Comparison of ENCODE assay signal across 8 cellular contexts in the genomic region with DNA sequence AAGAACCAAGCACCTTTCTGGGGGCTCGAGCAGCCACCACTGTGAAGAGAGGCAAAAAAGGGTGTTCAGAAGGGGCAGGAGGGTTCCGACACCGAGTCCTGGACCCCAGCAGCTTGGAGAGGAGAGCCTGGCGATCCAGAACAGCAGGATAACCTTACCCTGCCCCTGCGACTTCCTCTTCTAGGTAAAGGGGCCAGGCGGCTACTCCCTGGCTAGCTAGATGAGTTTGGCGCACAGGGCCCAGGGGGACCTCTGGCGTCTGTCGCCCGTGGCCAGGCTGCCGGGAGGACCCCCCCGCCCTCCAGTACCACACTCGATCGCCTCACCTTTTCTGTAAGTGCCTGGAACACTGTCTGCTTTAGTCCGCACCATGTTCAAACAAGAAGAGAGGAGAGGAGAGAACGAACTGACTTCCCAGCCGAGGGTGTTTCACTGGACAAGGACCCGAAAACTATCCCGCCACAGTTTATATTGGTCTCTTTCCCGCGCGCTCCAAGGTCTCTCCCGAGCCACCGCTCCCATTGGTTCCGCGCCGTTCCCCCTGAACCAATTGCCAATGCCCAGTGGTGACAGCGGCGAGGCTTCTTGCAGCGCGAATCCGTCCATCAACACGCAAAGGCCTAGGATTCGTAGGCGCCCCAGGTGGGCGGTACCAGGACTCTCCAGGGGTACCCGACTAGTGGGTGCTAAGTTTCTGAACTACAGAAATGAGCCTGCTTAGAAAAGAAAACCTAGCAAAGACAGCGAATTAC. TPM values are rescaled to one million over a fixed set of nuclear protein-coding genes. Genes with fewer than 3 reads are reported as not detected.
DNase-seq lines count a peak whose midpoint lies in the region; ATAC-seq lines count a peak whose summit lies in the region.

A gene with protein sequence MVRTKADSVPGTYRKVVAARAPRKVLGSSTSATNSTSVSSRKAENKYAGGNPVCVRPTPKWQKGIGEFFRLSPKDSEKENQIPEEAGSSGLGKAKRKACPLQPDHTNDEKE (minus strand): TSS at position 442 of the 752 bp plus-strand sequence. CDS start 70 bp downstream, at position 372.

- POLR2A ChIA-PET in activated CD4-positive, alpha-beta T cell treated with anti-CD3 and anti-CD28 coated beads, Interleukin-2, amount 10 ng/mL, durations not matched to agents 7 days and 5 days (lab: Charles Lee): no interaction called here

- CTCF ChIA-PET in activated CD4-positive, alpha-beta T cell treated with anti-CD3 and anti-CD28 coated beads, Interleukin-2, amount 10 ng/mL, durations not matched to agents 7 days and 5 days (lab: Charles Lee): no interaction called here

- peaks cover 38% of the 10 kb centered on the region for H3K4me1 Mint-ChIP-seq in activated CD4-positive, alpha-beta T cell treated with anti-CD3 and anti-CD28 coated beads, Interleukin-2, amount 10 ng/mL, durations not matched to agents 7 days and 5 days
- peaks cover 15% of the 10 kb centered on the region for H3K4me1 Mint-ChIP-seq in dendritic cell treated with granulocyte-macrophage colony-stimulating factor and Interleukin-4, amounts not matched to agents 40 ng/mL and 50 ng/mL, for 4 days (ENCODE audit: low read depth)

- peaks cover 12% of the 10 kb centered on the region for H3K36me3 Mint-ChIP-seq in activated CD4-positive, alpha-beta T cell treated with anti-CD3 and anti-CD28 coated beads, Interleukin-2, amount 10 ng/mL, durations not matched to agents 7 days and 5 days (ENCODE audit: low read depth)
- H3K36me3 Mint-ChIP-seq in dendritic cell treated with granulocyte-macrophage colony-stimulating factor and Interleukin-4, amounts not matched to agents 40 ng/mL and 50 ng/mL, for 4 days (ENCODE audit: low read depth): no peaks in the 10 kb centered on the region

- intact Hi-C loops in dendritic cell treated with granulocyte-macrophage colony-stimulating factor and Interleukin-4, amounts not matched to agents 40 ng/mL and 50 ng/mL, for 4 days (cut with micrococcal nuclease): no loop called here

- H3K9me3 Mint-ChIP-seq in activated CD4-positive, alpha-beta T cell treated with anti-CD3 and anti-CD28 coated beads, Interleukin-2, amount 10 ng/mL, durations not matched to agents 7 days and 5 days: no peaks in the 10 kb centered on the region
- no peaks in the 10 kb centered on the region for H3K9me3 Mint-ChIP-seq in dendritic cell treated with granulocyte-macrophage colony-stimulating factor and Interleukin-4, amounts not matched to agents 40 ng/mL and 50 ng/mL, for 4 days

- ATAC-seq in GM19395 (IDR thresholded peaks at IDR 0.05; ENCODE audit: unreplicated experiment) (peak; percentile 95), HG03558 (IDR thresholded peaks at IDR 0.05; ENCODE audit: extremely low read depth, unreplicated experiment) (peak; percentile 67), left lobe of liver (peak; percentile 100)

- peak within 1 kb of the TSS; percentile 83 for H3K4me3 Mint-ChIP-seq in activated CD4-positive, alpha-beta T cell treated with anti-CD3 and anti-CD28 coated beads, Interleukin-2, amount 10 ng/mL, durations not matched to agents 7 days and 5 days
- peak within 1 kb of the TSS; percentile 86 for H3K4me3 Mint-ChIP-seq in dendritic cell treated with granulocyte-macrophage colony-stimulating factor and Interleukin-4, amounts not matched to agents 40 ng/mL and 50 ng/mL, for 4 days

- DNase-seq in CD1c-positive myeloid dendritic cell (ENCODE audit: extremely low spot score) (peak; percentile 95), NCI-H748 (lab: John Stamatoyannopoulos, UW; ENCODE audit: unreplicated experiment) (peak; percentile 94), left lobe of liver (ENCODE audit: low spot score) (peak; percentile 90)
- peak; percentile 98 for DNase-seq in activated CD4-positive, alpha-beta T cell treated with anti-CD3 and anti-CD28 coated beads, Interleukin-2, amount 10 ng/mL, durations not matched to agents 7 days and 5 days
- peak; percentile 95 for DNase-seq in stimulated activated CD4-positive, alpha-beta T cell treated with anti-CD3 and anti-CD28 coated beads, Interleukin-2, amount 100 ng/mL, for 24 hours

- peak within 1 kb of the TSS; percentile 89 for H3K27ac Mint-ChIP-seq in activated CD4-positive, alpha-beta T cell treated with anti-CD3 and anti-CD28 coated beads, Interleukin-2, amount 10 ng/mL, durations not matched to agents 7 days and 5 days
- H3K27ac Mint-ChIP-seq in dendritic cell treated with granulocyte-macrophage colony-stimulating factor and Interleukin-4, amounts not matched to agents 40 ng/mL and 50 ng/mL, for 4 days: peak within 1 kb of the TSS; percentile 65

- H3K27me3 Mint-ChIP-seq in activated CD4-positive, alpha-beta T cell treated with anti-CD3 and anti-CD28 coated beads, Interleukin-2, amount 10 ng/mL, durations not matched to agents 7 days and 5 days: no peaks in the 10 kb centered on the region
- H3K27me3 Mint-ChIP-seq in dendritic cell treated with granulocyte-macrophage colony-stimulating factor and Interleukin-4, amounts not matched to agents 40 ng/mL and 50 ng/mL, for 4 days: no peaks in the 10 kb centered on the region

RNA-seq across cellular contexts. Expression of the gene that starts here (rescaled TPM):
- 100 to 1,000 TPM; 114 to 121 TPM for total RNA-seq in activated CD4-positive, alpha-beta T cell treated with anti-CD3 and anti-CD28 coated beads, Interleukin-2, amount 10 ng/mL, durations not matched to agents 7 days and 5 days
- 3.1 TPM for total RNA-seq in left lobe of liver

Comparison
In these comparisons a context has a peak if more than half of its experiments do, and no peak if none do; other contexts are left out.
1. Peak in every context shown above with its lines: DNase-seq and ATAC-seq.
2. RNA of the gene that starts here (total RNA-seq): 114 to 121 TPM in activated CD4-positive, alpha-beta T cell treated with anti-CD3 and anti-CD28 coated beads, Interleukin-2, amount 10 ng/mL, durations not matched to agents 7 days and 5 days; 3.1 TPM in left lobe of liver (single experiment); every median in the first group is over 10 times any median in the second.